In the genomic region with DNA sequence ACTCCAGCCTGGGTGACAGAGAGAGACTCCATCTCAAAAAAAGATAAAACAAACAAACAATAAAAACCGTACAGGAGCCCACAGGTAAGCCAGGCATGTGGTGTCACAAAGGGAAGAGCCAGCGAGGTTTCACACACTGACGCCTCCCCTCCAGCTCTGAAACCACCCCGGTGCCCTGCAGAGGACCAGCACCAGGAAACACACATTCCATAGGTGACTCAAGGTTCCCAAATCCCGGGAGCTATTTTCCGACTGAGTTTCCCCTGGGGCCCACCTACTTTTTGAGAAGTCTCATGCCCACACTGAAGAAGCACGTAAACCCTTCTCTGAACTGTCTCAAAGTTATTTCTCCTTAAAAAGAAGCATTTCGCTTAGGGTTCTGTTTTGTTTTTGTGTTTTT, we compare ENCODE assay signal across 22 cellular contexts.
"Had no signal": no experiment of that assay in that cellular context is flagged by ENCODE, and none has a peak within 500 bp of the region (broad histone marks: within the 10 kb centered on the region; RNA-seq: fewer than 3 reads in every experiment).

No MANE protein-coding gene starts in this region.

- H3K4me1 ChIP-seq: heart right ventricle, lower lobe of right lung, sigmoid colon, testis had no signal

- H2AFZ ChIP-seq: neural progenitor cell had no signal

- ATAC-seq: heart right ventricle; left lobe of liver; lower lobe of right lung; naive thymus-derived CD4-positive, alpha-beta T cell had no signal

- H3K36me3 ChIP-seq: cardiac muscle cell, heart right ventricle, neural progenitor cell, sigmoid colon had no signal

- H3K4me1 Mint-ChIP-seq: activated B cell treated with CpG ODN at 0.5 μM for 24 hours had no signal

- H3K9ac ChIP-seq: neural progenitor cell had no signal

- H3K4me3 ChIP-seq: cardiac muscle cell, heart right ventricle, lower lobe of right lung, neural progenitor cell, sigmoid colon, smooth muscle cell, testis had no signal

- H3K9me3 Mint-ChIP-seq: activated naive CD4-positive, alpha-beta T cell treated with anti-CD3 and anti-CD28 coated beads for 36 hours had no signal

- DNase-seq: activated B cell treated with CpG ODN at 0.5 μM for 24 hours; activated CD4-positive, alpha-beta T cell treated with anti-CD3 and anti-CD28 coated beads for 4 hours; activated CD4-positive, alpha-beta T cell treated with anti-CD3 and anti-CD28 coated beads, Interleukin-2, amount 50 U/mL, for 48 hours; activated effector memory CD4-positive, alpha-beta T cell treated with Interleukin-2 at 50 U/mL for 16 hours; activated naive CD4-positive, alpha-beta T cell treated with anti-CD3 and anti-CD28 coated beads for 36 hours; activated T-cell treated with anti-CD3 and anti-CD28 coated beads, Interleukin-2, amount 50 U/mL, for 48 hours; amygdala; cortex of kidney; heart right ventricle; kidney; lower lobe of right lung; naive thymus-derived CD4-positive, alpha-beta T cell; sigmoid colon; stimulated activated CD4-positive, alpha-beta T cell treated with anti-CD3 and anti-CD28 coated beads, Interleukin-15, amount 100 ng/mL, for 24 hours; stimulated activated naive CD4-positive, alpha-beta T cell; T-helper 1 cell; testis had no signal

- H3K27me3 ChIP-seq: cardiac muscle cell, heart right ventricle, neural progenitor cell, sigmoid colon, testis had no signal

- H3K27ac Mint-ChIP-seq: activated B cell treated with CpG ODN at 0.5 μM for 24 hours; activated naive CD4-positive, alpha-beta T cell treated with anti-CD3 and anti-CD28 coated beads for 36 hours; naive thymus-derived CD4-positive, alpha-beta T cell; neural progenitor cell had no signal

- H3K27ac ChIP-seq: cardiac muscle cell, epithelial cell of prostate, heart right ventricle, lower lobe of right lung, neural progenitor cell, sigmoid colon, testis had no signal

- H3K4me3 Mint-ChIP-seq: activated B cell treated with CpG ODN at 0.5 μM for 24 hours; activated naive CD4-positive, alpha-beta T cell treated with anti-CD3 and anti-CD28 coated beads for 36 hours; naive thymus-derived CD4-positive, alpha-beta T cell; neural progenitor cell had no signal

- H3K9me3 ChIP-seq: lower lobe of right lung, sigmoid colon, testis had no signal

- H3K4me2 ChIP-seq: neural progenitor cell, smooth muscle cell had no signal

- H3K27me3 Mint-ChIP-seq: activated B cell treated with CpG ODN at 0.5 μM for 24 hours had no signal
